ENCODE assay signal across 36 cellular contexts in the genomic region with DNA sequence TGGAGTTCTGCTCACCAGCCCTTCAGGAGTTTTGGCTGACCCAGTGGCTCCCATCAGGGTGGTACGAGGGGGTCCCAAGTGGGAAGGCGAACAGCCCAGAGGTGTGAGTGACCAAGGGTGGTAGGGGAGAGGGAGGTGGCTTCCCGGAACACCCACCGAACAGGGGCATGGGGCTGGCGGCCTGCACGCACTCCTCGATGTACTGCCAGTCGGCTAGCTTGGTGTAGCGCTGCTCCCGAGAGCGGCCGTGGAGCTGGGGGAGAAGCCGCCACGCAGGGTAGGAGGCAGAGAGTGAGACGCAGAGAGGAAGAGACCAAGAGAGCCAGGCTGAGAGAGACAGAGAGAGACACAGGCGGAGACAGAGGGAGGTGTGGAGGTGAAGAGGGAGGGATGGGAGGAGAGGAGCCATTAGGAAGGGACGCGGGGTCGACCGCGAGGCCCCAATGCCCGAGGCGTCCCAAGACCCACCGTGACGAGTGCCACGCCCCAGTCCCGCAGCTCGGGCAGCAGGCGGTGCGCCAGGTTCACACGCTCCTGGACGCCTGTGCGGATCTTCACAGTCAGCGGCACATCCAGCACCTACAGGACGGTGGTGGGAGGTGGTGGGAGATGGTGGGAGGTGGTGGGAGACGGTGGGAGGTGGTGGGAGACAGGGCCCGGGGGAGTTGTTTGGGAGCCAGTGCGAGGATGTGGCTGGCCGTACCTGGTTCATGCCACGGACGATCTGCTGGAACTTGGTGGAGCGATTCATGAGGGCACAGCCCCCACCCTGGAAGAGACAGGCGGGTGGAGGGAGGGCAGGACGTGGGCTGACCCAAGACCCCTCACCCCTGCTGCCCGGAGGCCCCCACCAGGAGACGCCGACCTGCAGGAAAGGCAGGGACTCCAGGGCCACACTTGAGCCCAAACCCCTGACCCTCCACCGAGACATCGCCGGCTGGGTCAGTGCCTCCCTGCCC. TPM values are rescaled to one million over a fixed set of nuclear protein-coding genes. Genes with fewer than 3 reads are reported as not detected.
"Had no signal": no experiment of that assay in that cellular context is flagged by ENCODE, and none has a peak within 500 bp of the region (broad histone marks: within the 10 kb centered on the region; RNA-seq: fewer than 3 reads in every experiment).

No MANE protein-coding gene starts in this region.

- H3K9me3 ChIP-seq: MG63, Peyer's patch had no signal

- H3K4me3 ChIP-seq: MG63, Peyer's patch had no signal

- H3K27ac ChIP-seq: Peyer's patch, WERI-Rb-1 had no signal

- DNase-seq: activated CD4-positive, alpha-beta memory T cell treated with anti-CD3 and anti-CD28 coated beads, Interleukin-2, amount 10 ng/mL, durations not matched to agents 7 days and 5 days; activated CD4-positive, alpha-beta T cell treated with anti-CD3 and anti-CD28 coated beads for 1 hour; activated CD4-positive, alpha-beta T cell treated with anti-CD3 and anti-CD28 coated beads for 48 hours; activated CD4-positive, CD25-positive, alpha-beta regulatory T cell; activated CD8-positive, alpha-beta memory T cell treated with anti-CD3 and anti-CD28 coated beads for 24 hours; activated CD8-positive, alpha-beta memory T cell treated with anti-CD3 and anti-CD28 coated beads, Interleukin-2, amount 10 ng/mL, durations not matched to agents 7 days and 5 days; activated gamma-delta T cell treated with Interleukin-2 at 50 U/mL for 16 hours; activated naive CD4-positive, alpha-beta T cell treated with anti-CD3 and anti-CD28 coated beads for 36 hours; activated naive CD8-positive, alpha-beta T cell treated with anti-CD3 and anti-CD28 coated beads, Interleukin-2, amount 50 U/mL, for 24 hours; activated T-cell treated with anti-CD3 and anti-CD28 coated beads, Interleukin-2, amount 50 U/mL, for 4 hours; anterior cingulate cortex; Kasumi-1; KG1; MG63; NCI-H1048; NCI-H1105 treated with DMSO at 0.1 percent for 48 hours; NCI-H1436; NCI-H1694; NCI-H1930; NCI-H2081 treated with DMSO at 0.1 percent for 48 hours; NCI-H226; NCI-H446 treated with DMSO at 0.1 percent for 48 hours; NCI-H524; NCI-H69; PC-3; Peyer's patch; RPMI8226; SW 1271; T-helper 1 cell; T1000; WERI-Rb-1 had no signal

- FAIRE-seq: bronchial epithelial cell had no signal

- H3K27me3 ChIP-seq: MG63, Peyer's patch had no signal

- ATAC-seq: activated CD8-positive, alpha-beta memory T cell treated with anti-CD3 and anti-CD28 coated beads, Interleukin-2, amount 10 ng/mL, durations not matched to agents 7 days and 5 days; activated naive CD4-positive, alpha-beta T cell treated with anti-CD3 and anti-CD28 coated beads, Interleukin-2, amount 50 U/mL, for 72 hours; activated naive CD8-positive, alpha-beta T cell treated with anti-CD3 and anti-CD28 coated beads, Interleukin-2, amount 50 U/mL, for 24 hours; activated T-cell treated with anti-CD3 and anti-CD28 coated beads, Interleukin-2, amount 50 U/mL, for 4 hours; PC-3; Right ventricle myocardium inferior had no signal

RNA-seq across cellular contexts. Expression of gene NRTN, which starts 18.0 kb away (rescaled TPM):
- total RNA-seq: activated CD8-positive, alpha-beta memory T cell treated with anti-CD3 and anti-CD28 coated beads, Interleukin-2, amount 10 ng/mL, durations not matched to agents 7 days and 5 days had no signal

RNA-seq across cellular contexts. Expression of gene FUT6, which starts 52.6 kb away (rescaled TPM):
- total RNA-seq: activated CD4-positive, alpha-beta memory T cell treated with anti-CD3 and anti-CD28 coated beads, Interleukin-2, amount 10 ng/mL, durations not matched to agents 7 days and 5 days; activated CD8-positive, alpha-beta memory T cell treated with anti-CD3 and anti-CD28 coated beads, Interleukin-2, amount 10 ng/mL, durations not matched to agents 7 days and 5 days; activated naive CD4-positive, alpha-beta T cell treated with anti-CD3 and anti-CD28 coated beads for 36 hours; activated T-cell treated with anti-CD3 and anti-CD28 coated beads, Interleukin-2, amount 50 U/mL, for 4 hours; activated T-helper 1 cell treated with anti-CD3 and anti-CD28 coated beads, Interleukin-12 subunit alpha, Interleukin-12 subunit beta, Interleukin-2, Interleukin-4 antibody, amounts not matched to agents 30 ng/mL and 10 ng/mL and 1 ng/mL, durations not matched to agents 14 hours and 24 hours and 36 hours; Right ventricle myocardium inferior; T-helper 2 cell treated with Interferon-gamma antibody and Interleukin-4, amounts not matched to agents 100 ng/mL and 5 ng/mL, for 36 hours had no signal
